Comparison of ENCODE assay signal across 8 cellular contexts in the genomic region with DNA sequence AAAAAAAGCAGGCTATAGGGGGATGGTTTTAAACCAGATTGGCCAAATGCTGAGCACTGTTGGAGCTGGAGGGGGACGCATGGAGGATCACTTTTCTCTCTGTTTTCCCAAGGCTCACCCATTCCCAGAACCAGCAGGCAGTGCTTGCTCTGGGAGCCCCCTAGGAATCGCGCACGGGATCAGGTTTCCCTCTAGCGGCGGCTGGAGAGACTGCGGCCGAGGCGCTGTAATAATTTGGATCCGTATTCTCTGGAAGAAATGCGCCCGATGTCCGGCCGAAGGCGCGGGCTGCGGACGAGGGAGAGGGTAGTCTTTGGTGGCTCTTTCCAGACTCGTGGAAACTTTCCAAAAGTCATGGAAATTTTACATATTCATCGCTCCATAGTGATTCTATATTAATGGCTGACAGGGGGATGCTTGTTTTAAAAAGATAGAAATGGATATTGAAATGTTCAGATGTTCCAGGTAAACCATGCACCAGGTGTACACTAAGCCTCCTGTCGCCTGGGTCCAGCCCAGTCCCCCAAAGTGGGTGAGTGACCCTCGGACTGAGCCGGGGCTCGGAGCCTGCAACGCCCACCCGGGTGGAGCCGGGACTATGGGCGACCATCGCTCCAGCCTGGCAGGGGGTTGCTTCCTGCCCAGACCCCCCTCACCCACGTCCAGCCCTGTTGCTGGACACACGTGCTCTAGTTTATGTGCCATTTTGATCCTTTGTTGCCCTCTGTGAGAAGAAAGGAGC.
A peak's percentile ranks its signal among the peaks of the same experiment; 100 is the strongest.
DNase-seq lines count a peak whose midpoint lies in the region; ATAC-seq and TF ChIP-seq lines count a peak whose summit lies in the region.

No MANE protein-coding gene starts in this region.

- H3K27me3 ChIP-seq in upper lobe of right lung, result peaks cover 66% of the 10 kb centered on the region

- H3K9me3 Mint-ChIP-seq in endothelial cell (ENCODE audit: unreplicated experiment), result no peaks in the 10 kb centered on the region

- peaks cover 7% of the 10 kb centered on the region for H3K4me1 Mint-ChIP-seq in endothelial cell (ENCODE audit: unreplicated experiment)

- no peak overlapping the region for H3K4me3 Mint-ChIP-seq in endothelial cell (ENCODE audit: unreplicated experiment)

- peak; percentile 14 for DNase-seq in activated naive CD4-positive, alpha-beta T cell treated with Interleukin-2 at 50 U/mL for 16 hours
- no peak for DNase-seq in activated naive CD4-positive, alpha-beta T cell (lab: John Stamatoyannopoulos, UW)
- DNase-seq in M059J (ENCODE audit: low read depth), result peak; percentile 48
- DNase-seq in SKM-1 (lab: John Stamatoyannopoulos, UW; ENCODE audit: unreplicated experiment), result peak; percentile 56
- DNase-seq in endothelial cell (ENCODE audit: low spot score), result peak; percentile 87
- DNase-seq in midbrain (lab: John Stamatoyannopoulos, UW), result peak; percentile 81
- peak; percentile 72 for DNase-seq in upper lobe of right lung
- DNase-seq in NK-92 (lab: John Stamatoyannopoulos, UW; ENCODE audit: unreplicated experiment), result no peak

- H3K4me3 ChIP-seq in upper lobe of right lung, result no peak overlapping the region

- intact Hi-C loops in upper lobe of right lung (cut with DNase I), result no loop called here

- H3K36me3 ChIP-seq in upper lobe of right lung, result no peaks in the 10 kb centered on the region

- TF ChIP-seq CTCF in endothelial cell (IDR thresholded peaks at IDR 0.05; ENCODE audit: unreplicated experiment), result peak; percentile 87
- TF ChIP-seq CTCF in upper lobe of right lung (IDR thresholded peaks at IDR 0.05), result peak; percentile 77

- H3K9me3 ChIP-seq in upper lobe of right lung, result no peaks in the 10 kb centered on the region

- no peak overlapping the region for H3K27ac Mint-ChIP-seq in endothelial cell (ENCODE audit: unreplicated experiment)

- peak; percentile 89 for ATAC-seq in upper lobe of right lung

- no peaks in the 10 kb centered on the region for H3K4me1 ChIP-seq in upper lobe of right lung

- peaks cover 3% of the 10 kb centered on the region for H3K27me3 Mint-ChIP-seq in endothelial cell (ENCODE audit: unreplicated experiment)

- H3K27ac ChIP-seq in upper lobe of right lung, result no peak overlapping the region

- no peaks in the 10 kb centered on the region for H3K36me3 Mint-ChIP-seq in endothelial cell (ENCODE audit: low read depth, unreplicated experiment)

Comparison
In these comparisons a context has a peak if more than half of its experiments do, and no peak if none do; other contexts are left out.
1. DNase-seq: peak in activated naive CD4-positive, alpha-beta T cell treated with Interleukin-2 at 50 U/mL for 16 hours (single experiment), M059J (single experiment), SKM-1 (single experiment), endothelial cell (single experiment), midbrain (single experiment) and upper lobe of right lung (single experiment); none in activated naive CD4-positive, alpha-beta T cell (0 of 4) and NK-92 (single experiment).